ENCODE assay signal across 1 cellular context in the genomic region with DNA sequence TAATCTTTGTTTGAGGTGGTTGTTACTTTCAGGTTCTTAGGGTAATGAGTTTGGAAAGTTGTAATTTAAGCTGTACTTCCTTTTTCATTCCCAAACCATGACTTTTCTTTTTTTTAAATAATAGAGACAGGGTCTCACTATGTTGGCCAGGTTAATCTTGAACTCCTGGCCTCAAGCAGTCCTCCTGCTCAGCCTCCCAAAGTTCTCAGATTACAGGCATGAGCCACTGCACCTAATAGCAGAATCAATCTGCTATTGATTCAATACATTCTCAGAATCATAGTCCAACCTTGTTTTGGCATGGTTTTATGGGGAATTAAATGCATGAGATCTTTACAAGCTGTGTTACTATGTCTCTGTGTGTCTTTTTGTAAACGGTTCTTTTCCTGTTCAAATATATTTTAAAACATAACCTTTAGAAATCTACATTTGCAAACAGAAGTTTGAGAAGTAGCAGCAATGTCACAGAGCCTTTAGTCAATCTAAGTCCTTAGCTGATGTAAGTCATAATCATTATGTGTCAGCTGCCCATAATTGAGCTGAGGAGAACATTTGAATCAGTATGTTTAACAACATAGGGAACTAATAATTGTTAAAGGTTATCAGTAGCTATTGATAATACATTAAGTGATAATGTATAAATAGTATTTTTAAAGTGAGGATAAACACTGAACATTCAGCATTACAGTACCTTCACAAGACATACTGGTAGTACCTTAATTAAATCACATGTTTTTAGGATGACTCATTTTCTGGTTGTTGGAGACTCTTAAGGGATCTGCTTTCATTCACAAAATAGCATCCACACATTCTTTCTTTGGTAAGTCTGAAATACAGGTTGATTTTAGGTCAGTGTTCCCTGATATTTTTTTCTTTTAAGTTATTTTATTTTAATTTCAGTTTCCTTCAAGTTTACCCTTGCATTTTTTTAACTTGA.
TF ChIP-seq lines count a peak whose summit lies in the region.

No MANE protein-coding gene starts in this region.

TF ChIP-seq in H1, 55 proteins besides CTCF, POLR2A, EP300 and RAD21 (continued from another document):
- no peak for TF ChIP-seq CEBPB (IDR thresholded peaks at IDR 0.05; ENCODE audit: low read depth, low read length)
- no peak for TF ChIP-seq BCL11A (IDR thresholded peaks at IDR 0.05; ENCODE audit: low read depth in 2 of 2, low read length in 2 of 2)
- TF ChIP-seq EZH2 (IDR thresholded peaks at IDR 0.05; ENCODE audit: low read depth, low read length, severe bottlenecking): no peak
- TF ChIP-seq CHD2 (IDR thresholded peaks at IDR 0.05; ENCODE audit: low read length): no peak
- TF ChIP-seq RFX5 (IDR thresholded peaks at IDR 0.05; ENCODE audit: borderline replicate concordance, low read depth, low read length): no peak
- TF ChIP-seq, protein P1, sequence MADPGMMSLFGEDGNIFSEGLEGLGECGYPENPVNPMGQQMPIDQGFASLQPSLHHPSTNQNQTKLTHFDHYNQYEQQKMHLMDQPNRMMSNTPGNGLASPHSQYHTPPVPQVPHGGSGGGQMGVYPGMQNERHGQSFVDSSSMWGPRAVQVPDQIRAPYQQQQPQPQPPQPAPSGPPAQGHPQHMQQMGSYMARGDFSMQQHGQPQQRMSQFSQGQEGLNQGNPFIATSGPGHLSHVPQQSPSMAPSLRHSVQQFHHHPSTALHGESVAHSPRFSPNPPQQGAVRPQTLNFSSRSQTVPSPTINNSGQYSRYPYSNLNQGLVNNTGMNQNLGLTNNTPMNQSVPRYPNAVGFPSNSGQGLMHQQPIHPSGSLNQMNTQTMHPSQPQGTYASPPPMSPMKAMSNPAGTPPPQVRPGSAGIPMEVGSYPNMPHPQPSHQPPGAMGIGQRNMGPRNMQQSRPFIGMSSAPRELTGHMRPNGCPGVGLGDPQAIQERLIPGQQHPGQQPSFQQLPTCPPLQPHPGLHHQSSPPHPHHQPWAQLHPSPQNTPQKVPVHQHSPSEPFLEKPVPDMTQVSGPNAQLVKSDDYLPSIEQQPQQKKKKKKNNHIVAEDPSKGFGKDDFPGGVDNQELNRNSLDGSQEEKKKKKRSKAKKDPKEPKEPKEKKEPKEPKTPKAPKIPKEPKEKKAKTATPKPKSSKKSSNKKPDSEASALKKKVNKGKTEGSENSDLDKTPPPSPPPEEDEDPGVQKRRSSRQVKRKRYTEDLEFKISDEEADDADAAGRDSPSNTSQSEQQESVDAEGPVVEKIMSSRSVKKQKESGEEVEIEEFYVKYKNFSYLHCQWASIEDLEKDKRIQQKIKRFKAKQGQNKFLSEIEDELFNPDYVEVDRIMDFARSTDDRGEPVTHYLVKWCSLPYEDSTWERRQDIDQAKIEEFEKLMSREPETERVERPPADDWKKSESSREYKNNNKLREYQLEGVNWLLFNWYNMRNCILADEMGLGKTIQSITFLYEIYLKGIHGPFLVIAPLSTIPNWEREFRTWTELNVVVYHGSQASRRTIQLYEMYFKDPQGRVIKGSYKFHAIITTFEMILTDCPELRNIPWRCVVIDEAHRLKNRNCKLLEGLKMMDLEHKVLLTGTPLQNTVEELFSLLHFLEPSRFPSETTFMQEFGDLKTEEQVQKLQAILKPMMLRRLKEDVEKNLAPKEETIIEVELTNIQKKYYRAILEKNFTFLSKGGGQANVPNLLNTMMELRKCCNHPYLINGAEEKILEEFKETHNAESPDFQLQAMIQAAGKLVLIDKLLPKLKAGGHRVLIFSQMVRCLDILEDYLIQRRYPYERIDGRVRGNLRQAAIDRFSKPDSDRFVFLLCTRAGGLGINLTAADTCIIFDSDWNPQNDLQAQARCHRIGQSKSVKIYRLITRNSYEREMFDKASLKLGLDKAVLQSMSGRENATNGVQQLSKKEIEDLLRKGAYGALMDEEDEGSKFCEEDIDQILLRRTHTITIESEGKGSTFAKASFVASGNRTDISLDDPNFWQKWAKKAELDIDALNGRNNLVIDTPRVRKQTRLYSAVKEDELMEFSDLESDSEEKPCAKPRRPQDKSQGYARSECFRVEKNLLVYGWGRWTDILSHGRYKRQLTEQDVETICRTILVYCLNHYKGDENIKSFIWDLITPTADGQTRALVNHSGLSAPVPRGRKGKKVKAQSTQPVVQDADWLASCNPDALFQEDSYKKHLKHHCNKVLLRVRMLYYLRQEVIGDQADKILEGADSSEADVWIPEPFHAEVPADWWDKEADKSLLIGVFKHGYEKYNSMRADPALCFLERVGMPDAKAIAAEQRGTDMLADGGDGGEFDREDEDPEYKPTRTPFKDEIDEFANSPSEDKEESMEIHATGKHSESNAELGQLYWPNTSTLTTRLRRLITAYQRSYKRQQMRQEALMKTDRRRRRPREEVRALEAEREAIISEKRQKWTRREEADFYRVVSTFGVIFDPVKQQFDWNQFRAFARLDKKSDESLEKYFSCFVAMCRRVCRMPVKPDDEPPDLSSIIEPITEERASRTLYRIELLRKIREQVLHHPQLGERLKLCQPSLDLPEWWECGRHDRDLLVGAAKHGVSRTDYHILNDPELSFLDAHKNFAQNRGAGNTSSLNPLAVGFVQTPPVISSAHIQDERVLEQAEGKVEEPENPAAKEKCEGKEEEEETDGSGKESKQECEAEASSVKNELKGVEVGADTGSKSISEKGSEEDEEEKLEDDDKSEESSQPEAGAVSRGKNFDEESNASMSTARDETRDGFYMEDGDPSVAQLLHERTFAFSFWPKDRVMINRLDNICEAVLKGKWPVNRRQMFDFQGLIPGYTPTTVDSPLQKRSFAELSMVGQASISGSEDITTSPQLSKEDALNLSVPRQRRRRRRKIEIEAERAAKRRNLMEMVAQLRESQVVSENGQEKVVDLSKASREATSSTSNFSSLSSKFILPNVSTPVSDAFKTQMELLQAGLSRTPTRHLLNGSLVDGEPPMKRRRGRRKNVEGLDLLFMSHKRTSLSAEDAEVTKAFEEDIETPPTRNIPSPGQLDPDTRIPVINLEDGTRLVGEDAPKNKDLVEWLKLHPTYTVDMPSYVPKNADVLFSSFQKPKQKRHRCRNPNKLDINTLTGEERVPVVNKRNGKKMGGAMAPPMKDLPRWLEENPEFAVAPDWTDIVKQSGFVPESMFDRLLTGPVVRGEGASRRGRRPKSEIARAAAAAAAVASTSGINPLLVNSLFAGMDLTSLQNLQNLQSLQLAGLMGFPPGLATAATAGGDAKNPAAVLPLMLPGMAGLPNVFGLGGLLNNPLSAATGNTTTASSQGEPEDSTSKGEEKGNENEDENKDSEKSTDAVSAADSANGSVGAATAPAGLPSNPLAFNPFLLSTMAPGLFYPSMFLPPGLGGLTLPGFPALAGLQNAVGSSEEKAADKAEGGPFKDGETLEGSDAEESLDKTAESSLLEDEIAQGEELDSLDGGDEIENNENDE (IDR thresholded peaks at IDR 0.05; ENCODE audit: insufficient replicate concordance, low read length): peak; percentile 80
- TF ChIP-seq JUND (IDR thresholded peaks at IDR 0.05; ENCODE audit: low read length): peak; percentile 92
- peak; percentile 68 for TF ChIP-seq KDM1A (IDR thresholded peaks at IDR 0.05; ENCODE audit: borderline replicate concordance, low read length)
- TF ChIP-seq, protein P2, sequence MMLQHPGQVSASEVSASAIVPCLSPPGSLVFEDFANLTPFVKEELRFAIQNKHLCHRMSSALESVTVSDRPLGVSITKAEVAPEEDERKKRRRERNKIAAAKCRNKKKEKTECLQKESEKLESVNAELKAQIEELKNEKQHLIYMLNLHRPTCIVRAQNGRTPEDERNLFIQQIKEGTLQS (IDR thresholded peaks at IDR 0.05; ENCODE audit: insufficient read depth, low read depth, low read length): no peak
- no peak for TF ChIP-seq POU5F1 (IDR thresholded peaks at IDR 0.05; ENCODE audit: low read depth, low read length)
- TF ChIP-seq, protein P3, sequence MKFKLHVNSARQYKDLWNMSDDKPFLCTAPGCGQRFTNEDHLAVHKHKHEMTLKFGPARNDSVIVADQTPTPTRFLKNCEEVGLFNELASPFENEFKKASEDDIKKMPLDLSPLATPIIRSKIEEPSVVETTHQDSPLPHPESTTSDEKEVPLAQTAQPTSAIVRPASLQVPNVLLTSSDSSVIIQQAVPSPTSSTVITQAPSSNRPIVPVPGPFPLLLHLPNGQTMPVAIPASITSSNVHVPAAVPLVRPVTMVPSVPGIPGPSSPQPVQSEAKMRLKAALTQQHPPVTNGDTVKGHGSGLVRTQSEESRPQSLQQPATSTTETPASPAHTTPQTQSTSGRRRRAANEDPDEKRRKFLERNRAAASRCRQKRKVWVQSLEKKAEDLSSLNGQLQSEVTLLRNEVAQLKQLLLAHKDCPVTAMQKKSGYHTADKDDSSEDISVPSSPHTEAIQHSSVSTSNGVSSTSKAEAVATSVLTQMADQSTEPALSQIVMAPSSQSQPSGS (IDR thresholded peaks at IDR 0.05; ENCODE audit: low read length): no peak
- no peak for TF ChIP-seq GTF2F1 (IDR thresholded peaks at IDR 0.05; ENCODE audit: borderline replicate concordance, low read depth, low read length)
- peak; percentile 56; the same call in 1 of the 2 replicates for TF ChIP-seq JUN (IDR thresholded peaks at IDR 0.05; ENCODE audit: low read depth, low read length)
- TF ChIP-seq MAFK (IDR thresholded peaks at IDR 0.05; ENCODE audit: low read depth, low read length): no peak
- TF ChIP-seq, protein P4, sequence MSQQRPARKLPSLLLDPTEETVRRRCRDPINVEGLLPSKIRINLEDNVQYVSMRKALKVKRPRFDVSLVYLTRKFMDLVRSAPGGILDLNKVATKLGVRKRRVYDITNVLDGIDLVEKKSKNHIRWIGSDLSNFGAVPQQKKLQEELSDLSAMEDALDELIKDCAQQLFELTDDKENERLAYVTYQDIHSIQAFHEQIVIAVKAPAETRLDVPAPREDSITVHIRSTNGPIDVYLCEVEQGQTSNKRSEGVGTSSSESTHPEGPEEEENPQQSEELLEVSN (IDR thresholded peaks at IDR 0.05): no peak
- no peak for TF ChIP-seq SAP30 (IDR thresholded peaks at IDR 0.05; ENCODE audit: insufficient read depth, insufficient replicate concordance, low read length)
